In the genomic region with DNA sequence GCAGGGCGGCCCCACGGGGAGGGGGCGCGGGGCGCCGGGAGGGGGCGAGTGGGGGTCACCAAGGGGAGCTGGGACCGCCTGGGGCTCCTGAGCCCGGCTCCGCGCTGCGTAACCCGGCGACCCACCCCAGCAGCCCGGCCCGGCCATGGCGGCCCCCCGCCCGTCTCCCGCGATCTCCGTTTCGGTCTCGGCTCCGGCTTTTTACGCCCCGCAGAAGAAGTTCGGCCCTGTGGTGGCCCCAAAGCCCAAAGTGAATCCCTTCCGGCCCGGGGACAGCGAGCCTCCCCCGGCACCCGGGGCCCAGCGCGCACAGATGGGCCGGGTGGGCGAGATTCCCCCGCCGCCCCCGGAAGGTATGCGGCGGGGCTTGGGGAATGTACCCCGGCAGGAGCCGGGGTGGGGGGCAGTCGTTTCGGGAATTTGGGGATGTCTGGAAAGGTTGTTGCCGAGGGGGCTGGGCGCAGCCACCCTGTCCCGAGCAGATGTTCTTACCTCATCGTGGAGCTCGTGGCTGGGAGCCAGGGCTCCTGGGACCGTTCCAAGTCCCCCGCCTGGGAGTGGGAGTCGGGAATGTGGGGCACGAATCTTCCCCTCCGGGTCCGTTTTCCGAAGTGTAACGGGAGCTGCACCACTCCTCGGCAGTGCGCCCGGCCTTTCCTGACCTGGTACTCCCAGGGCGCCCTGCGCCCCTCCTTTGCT, we compare ENCODE assay signal across 8 cellular contexts. TPM values are rescaled to one million over a fixed set of nuclear protein-coding genes. Genes with fewer than 3 reads are reported as not detected.
A peak's percentile ranks its signal among the peaks of the same experiment; 100 is the strongest.
DNase-seq lines count a peak whose midpoint lies in the region; ATAC-seq and TF ChIP-seq lines count a peak whose summit lies in the region.

No MANE protein-coding gene starts in this region.

- H2BK120ac ChIP-seq in mesenchymal stem cell (ENCODE audit: low read depth, low read length): peak overlapping the region; percentile 94

- H3K4me1 ChIP-seq in Panc1 (ENCODE audit: control insufficient read depth, insufficient read depth, low read length) (peaks cover 12% of the 10 kb centered on the region; the same call in 1 of the 2 replicates), mesenchymal stem cell (ENCODE audit: control insufficient read depth, insufficient read depth, low read depth, low read length) (peaks cover 39% of the 10 kb centered on the region), thoracic aorta (ENCODE audit: control insufficient read depth in 1 of 2, low read depth in 2 of 2) (peaks cover 39 to 74% of the 10 kb centered on the region in 2 donors)

- H3K36me3 ChIP-seq in Panc1 (ENCODE audit: control insufficient read depth, insufficient read depth, low read length) (peaks cover 5% of the 10 kb centered on the region; the same call in 1 of the 2 replicates), mesenchymal stem cell (ENCODE audit: control insufficient read depth in 1 of 2, insufficient read depth in 2 of 2, low read depth in 1 of 2, low read length in 2 of 2) (peaks cover 35 to 43% of the 10 kb centered on the region in 2 experiments), thoracic aorta (peaks cover 4% of the 10 kb centered on the region)

- CTCF ChIA-PET in Panc1 (lab: Charles Lee): no interaction called here

- H2BK15ac ChIP-seq in mesenchymal stem cell (ENCODE audit: low read depth, poor library complexity, severe bottlenecking): peak overlapping the region; percentile 87

- H2BK12ac ChIP-seq in mesenchymal stem cell (ENCODE audit: low read length in 2 of 2): no peak overlapping the region

- no peak for TF ChIP-seq CTCF in Panc1 (IDR thresholded peaks at IDR 0.05)
- no peak for TF ChIP-seq CTCF in thoracic aorta (IDR thresholded peaks at IDR 0.05)

- no TSS peak for BruUV-seq in Panc1 (replicated peaks; lab: Mats Ljungman, UMichigan)

- H3K14ac ChIP-seq in mesenchymal stem cell (ENCODE audit: low read length in 2 of 2): peak overlapping the region; percentile 57 to 63

- H2AK5ac ChIP-seq in mesenchymal stem cell (ENCODE audit: low read length, severe bottlenecking): peak overlapping the region; percentile 72

- peak overlapping the region; percentile 98 for H3K9ac ChIP-seq in mesenchymal stem cell (ENCODE audit: low read length)

- ATAC-seq in GM18502 (IDR thresholded peaks at IDR 0.05; ENCODE audit: poor library complexity, unreplicated experiment) (peak; percentile 23), HG02970 (IDR thresholded peaks at IDR 0.05; ENCODE audit: low FRiP score, unreplicated experiment) (peak; percentile 5), Panc1 (no peak; the same call in 1 of the 2 replicates), thoracic aorta (ENCODE audit: insufficient number of reproducible peaks, low FRiP score, low read depth) (peak; percentile 0)

- H4K8ac ChIP-seq in mesenchymal stem cell (ENCODE audit: low read length): peak overlapping the region; percentile 27

- peak overlapping the region; percentile 9 to 45 for H3K23ac ChIP-seq in mesenchymal stem cell (ENCODE audit: low read length in 2 of 2)

- WGBS in mesenchymal stem cell: under 1% methylated on average over 45 of the region's 64 CpGs

- POLR2A ChIA-PET in Panc1 (lab: Charles Lee): no interaction called here

- H3K79me1 ChIP-seq in mesenchymal stem cell (replicated peaks; ENCODE audit: low read length, poor library complexity, severe bottlenecking): peaks cover 5% of the 10 kb centered on the region

- H3K27me3 ChIP-seq in Panc1 (ENCODE audit: control insufficient read depth, insufficient read depth, low read length) (no peaks in the 10 kb centered on the region), mesenchymal stem cell (ENCODE audit: control insufficient read depth in 1 of 2, insufficient read depth in 1 of 2, low read length in 2 of 2) (no peaks in the 10 kb centered on the region), thoracic aorta (replicated peaks; ENCODE audit: insufficient read depth) (no peaks in the 10 kb centered on the region)

- peak; percentile 58 for DNase-seq in A172 (ENCODE audit: low spot score)
- no peak for DNase-seq in Panc1 (ENCODE audit: low read depth, low spot score)
- DNase-seq in dermis microvascular lymphatic vessel endothelial cell (ENCODE audit: low read depth in 2 of 2): peak; percentile 48 to 73
- peak; percentile 73 for DNase-seq in mesenchymal stem cell
- DNase-seq in thoracic aorta (ENCODE audit: low spot score): no peak
- DNase-seq in NCI-H1436 (lab: John Stamatoyannopoulos, UW): no peak

- H3K4me3 ChIP-seq in Panc1 (ENCODE audit: low read depth in 2 of 2, low read length in 2 of 2) (peak overlapping the region; percentile 80 to 96), mesenchymal stem cell (ENCODE audit: insufficient read depth in 1 of 2, low read depth in 1 of 2, low read length in 2 of 2) (peak overlapping the region; percentile 78 to 88), thoracic aorta (peak overlapping the region; percentile 100)

- peak overlapping the region; percentile 89 to 92 for H3K18ac ChIP-seq in mesenchymal stem cell (ENCODE audit: low read depth in 1 of 2, low read length in 2 of 2)

- peak overlapping the region; percentile 62 for H3K4me2 ChIP-seq in mesenchymal stem cell (ENCODE audit: low read length, poor library complexity, severe bottlenecking)

- H2AFZ ChIP-seq in mesenchymal stem cell (ENCODE audit: low read depth, low read length): no peak overlapping the region

- peak overlapping the region; percentile 90 for H4K91ac ChIP-seq in mesenchymal stem cell (ENCODE audit: low read length)

- H3K9me3 ChIP-seq in Panc1 (ENCODE audit: control insufficient read depth, insufficient read depth, low read depth, low read length) (no peaks in the 10 kb centered on the region), mesenchymal stem cell (ENCODE audit: control insufficient read depth, low read length) (no peaks in the 10 kb centered on the region), thoracic aorta (no peaks in the 10 kb centered on the region)

- H3K4ac ChIP-seq in mesenchymal stem cell (ENCODE audit: low read depth in 1 of 2, low read length in 2 of 2): peak overlapping the region; percentile 63 to 86

- H3K27ac ChIP-seq in Panc1 (ENCODE audit: low read length): peak overlapping the region; percentile 82
- H3K27ac ChIP-seq in mesenchymal stem cell (ENCODE audit: low read length, poor library complexity, severe bottlenecking): peak overlapping the region; percentile 91
- H3K27ac ChIP-seq in thoracic aorta: peak overlapping the region; percentile 100

- in situ Hi-C loops in Panc1 (cut with HindIII; ENCODE audit: low pct_unique_long_range_greater_than_20kb, low sequenced_read_pairs): no loop called here

- intact Hi-C loops in Panc1 (cut with micrococcal nuclease; ENCODE audit: unreplicated experiment): no loop called here

- H2BK5ac ChIP-seq in mesenchymal stem cell (ENCODE audit: low read depth, low read length, poor library complexity, severe bottlenecking): peak overlapping the region; percentile 97

RNA-seq across cellular contexts. Expression of gene ZYX, which starts 0.4 kb away (rescaled TPM):
- 53.2 and 57.0 TPM in 2 replicates for total RNA-seq in A172 (2014; rRNA removed; shearing (Covaris generic))
- 169 TPM for total RNA-seq in Panc1 (2021; ENCODE audit: unreplicated experiment)
- 257 TPM for polyA plus RNA-seq in Panc1 (2012; ENCODE audit: insufficient read length)
- 11.8 and 33.3 TPM in 2 replicates for total RNA-seq in dermis microvascular lymphatic vessel endothelial cell
- polyA plus RNA-seq in mesenchymal stem cell (2013, experiment 1 of 2): 317 TPM
- polyA plus RNA-seq in mesenchymal stem cell (2013, experiment 2 of 2): 305 TPM
- total RNA-seq in thoracic aorta: 100 to 1,000 TPM; 234 to 287 TPM

RNA-seq across cellular contexts. Expression of gene FAM131B, which starts 19.1 kb away (rescaled TPM):
- total RNA-seq in A172 (2014; rRNA removed; shearing (Covaris generic)): 3.9 and 7.1 TPM in 2 replicates
- total RNA-seq in Panc1 (2021; ENCODE audit: unreplicated experiment): 1.5 TPM
- polyA plus RNA-seq in Panc1 (2012; ENCODE audit: insufficient read length): 1.9 TPM
- 0.13 TPM in 2 replicates for total RNA-seq in dermis microvascular lymphatic vessel endothelial cell
- polyA plus RNA-seq in mesenchymal stem cell (2013, experiment 1 of 2): 0.28 TPM
- polyA plus RNA-seq in mesenchymal stem cell (2013, experiment 2 of 2): 0.30 TPM
- 1 to 10 TPM; 2.3 to 3.3 TPM for total RNA-seq in thoracic aorta

RNA-seq across cellular contexts. Expression of gene EPHA1, which starts 27.1 kb away (rescaled TPM):
- 0.03 TPM in 1 of 2 replicates, not detected in the other for total RNA-seq in A172 (2014; rRNA removed; shearing (Covaris generic))
- total RNA-seq in Panc1 (2021; ENCODE audit: unreplicated experiment): 0.39 TPM
- polyA plus RNA-seq in Panc1 (2012; ENCODE audit: insufficient read length): 1.4 TPM
- under 0.01 TPM in 1 of 2 replicates, not detected in the other for total RNA-seq in dermis microvascular lymphatic vessel endothelial cell
- polyA plus RNA-seq in mesenchymal stem cell (2013, experiment 1 of 2): 0.10 TPM
- polyA plus RNA-seq in mesenchymal stem cell (2013, experiment 2 of 2): 0.03 TPM
- under 1 TPM; 0.41 to 0.49 TPM for total RNA-seq in thoracic aorta

Comparison
In these comparisons a context has a peak if more than half of its experiments do, and no peak if none do; other contexts are left out.
1. DNase-seq: peak in A172 (single experiment), dermis microvascular lymphatic vessel endothelial cell (2 of 2) and mesenchymal stem cell (single experiment); none in Panc1 (single experiment), thoracic aorta (single experiment) and NCI-H1436 (single experiment).
2. Peak in every context shown above with its lines, with median percentiles within 50 percentile points of each other: H3K27ac ChIP-seq and H3K4me3 ChIP-seq.